In genomic region chr21:44199448-44199847, GRCh38 we compare ENCODE assay signal across 1 cellular context.
TF ChIP-seq lines count a peak whose summit lies in the region.

No MANE protein-coding gene starts in this region.

TF ChIP-seq in GM12878, 131 proteins besides CTCF, POLR2A, EP300 and RAD21 (continued from another document):
- TF ChIP-seq YY1 (IDR thresholded peaks at IDR 0.05; ENCODE audit: low read depth, low read length), result peak; percentile 64; the same call in 1 of the 2 replicates
TF ChIP-seq in GM12878: peak in this region for 3.
